In the genomic region with DNA sequence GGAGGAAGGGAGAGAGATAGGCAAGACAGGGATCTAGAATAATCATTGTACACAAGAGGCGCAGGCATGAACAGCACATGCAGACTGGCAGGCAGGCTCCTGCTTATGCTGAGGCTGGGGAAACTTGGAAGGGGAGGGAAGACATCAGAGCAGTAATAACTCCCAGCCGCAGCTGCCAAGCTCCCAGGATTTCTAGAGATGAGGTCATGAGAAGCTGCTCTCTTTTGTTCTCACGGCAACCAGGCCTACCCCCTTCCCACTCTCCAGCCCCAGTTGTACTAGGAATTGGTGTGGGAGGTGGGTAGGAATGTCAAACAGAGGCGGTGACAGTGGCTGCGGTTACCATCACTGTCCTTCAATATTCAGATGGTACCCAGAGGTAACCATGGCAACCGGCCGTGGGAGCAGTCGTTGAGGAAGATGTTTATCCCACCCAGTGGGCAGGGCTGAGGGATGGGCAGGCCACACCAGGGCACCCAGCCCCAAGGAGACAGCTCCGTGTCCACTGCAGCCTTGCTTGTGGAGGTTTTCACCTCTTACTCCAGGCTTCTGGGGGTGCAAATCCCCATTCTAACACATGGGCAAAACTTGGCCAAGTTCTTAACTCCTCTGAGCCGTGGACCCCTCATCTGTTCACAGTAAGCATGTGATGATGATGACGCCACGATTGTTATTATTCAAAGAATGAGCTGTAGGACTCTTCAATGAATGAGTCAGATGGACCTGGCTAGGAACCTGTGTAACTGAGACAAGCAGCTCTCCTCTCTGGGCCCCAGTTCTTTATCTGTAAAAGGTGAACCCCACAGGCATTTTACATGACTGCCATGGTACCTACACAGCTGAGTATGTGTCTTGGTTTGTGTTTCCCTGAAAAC, we compare ENCODE assay signal across 9 cellular contexts.
A peak's percentile ranks its signal among the peaks of the same experiment; 100 is the strongest.
DNase-seq lines count a peak whose midpoint lies in the region; ATAC-seq and TF ChIP-seq lines count a peak whose summit lies in the region.
"Had no signal": no experiment of that assay in that cellular context is flagged by ENCODE, and none has a peak within 500 bp of the region (broad histone marks: within the 10 kb centered on the region; RNA-seq: fewer than 3 reads in every experiment).

No MANE protein-coding gene starts in this region.

- H3K27me3 ChIP-seq in adipocyte (replicated peaks; ENCODE audit: control insufficient read depth, insufficient read depth, low read length) (no peaks in the 10 kb centered on the region), trophoblast cell (ENCODE audit: insufficient read depth, low read length) (no peaks in the 10 kb centered on the region)

- no peak overlapping the region for H4K91ac ChIP-seq in trophoblast cell (ENCODE audit: low read depth, low read length)

- H3K36me3 ChIP-seq in adipocyte (ENCODE audit: control insufficient read depth, insufficient read depth, low read length, severe bottlenecking) (no peaks in the 10 kb centered on the region), trophoblast cell (ENCODE audit: control insufficient read depth in 1 of 2, insufficient read depth in 2 of 2, low read length in 2 of 2) (no peaks in the 10 kb centered on the region)

- no peak overlapping the region for H4K12ac ChIP-seq in trophoblast cell (ENCODE audit: low read depth, low read length)

- WGBS in trophoblast cell (ENCODE audit: extremely low coverage, insufficient coverage, insufficient read length), result no CpG with 5 or more reads among the region's 12 CpGs

- peak overlapping the region; percentile 62 for H3K27ac Mint-ChIP-seq in glutamatergic neuron (ENCODE audit: unreplicated experiment)
- no peak overlapping the region for H3K27ac Mint-ChIP-seq in activated T-helper 2 cell treated with anti-CD3 and anti-CD28 coated beads, Interferon-gamma antibody, Interleukin-2, Interleukin-4, amounts not matched to agents 10 μg/mL and 5 μg/mL and 100 μg/mL, durations not matched to agents 14 hours and 24 hours and 36 hours

- H3K9me3 ChIP-seq in adipocyte (ENCODE audit: control insufficient read depth, low read length) (peaks cover 6% of the 10 kb centered on the region), trophoblast cell (ENCODE audit: insufficient read depth, low read depth, low read length) (no peaks in the 10 kb centered on the region)

- ATAC-seq in left cardiac atrium, result peak; percentile 18 to 70
- no peak for ATAC-seq in Right ventricle myocardium superior (ENCODE audit: poor library complexity)

- no peaks in the 10 kb centered on the region for H3K4me1 ChIP-seq in adipocyte (ENCODE audit: control insufficient read depth, insufficient read depth, low read length)
- no peaks in the 10 kb centered on the region for H3K4me1 ChIP-seq in trophoblast cell (ENCODE audit: control insufficient read depth in 1 of 2, insufficient read depth in 2 of 2, low read length in 2 of 2)

- H3K9ac ChIP-seq in adipocyte (ENCODE audit: low read length) (no peak overlapping the region), trophoblast cell (ENCODE audit: low read length) (no peak overlapping the region)

- H3K9me3 Mint-ChIP-seq in glutamatergic neuron (ENCODE audit: unreplicated experiment), result peaks cover 10% of the 10 kb centered on the region
- peaks cover 11% of the 10 kb centered on the region for H3K9me3 Mint-ChIP-seq in activated T-helper 2 cell treated with anti-CD3 and anti-CD28 coated beads, Interferon-gamma antibody, Interleukin-2, Interleukin-4, amounts not matched to agents 10 μg/mL and 5 μg/mL and 100 μg/mL, durations not matched to agents 14 hours and 24 hours and 36 hours

- H2AFZ ChIP-seq in trophoblast cell (ENCODE audit: insufficient read depth, low read length, poor library complexity), result no peak overlapping the region

- H3K4me3 ChIP-seq in adipocyte (ENCODE audit: low read length) (no peak overlapping the region), trophoblast cell (ENCODE audit: low read depth, low read length) (no peak overlapping the region)

- H2BK5ac ChIP-seq in trophoblast cell (ENCODE audit: low read depth, low read length, poor library complexity), result no peak overlapping the region

- no peaks in the 10 kb centered on the region for H3K79me1 ChIP-seq in trophoblast cell (ENCODE audit: low read length)

- H3K4ac ChIP-seq in trophoblast cell (ENCODE audit: low read depth, low read length), result no peak overlapping the region

- H2AK5ac ChIP-seq in trophoblast cell (ENCODE audit: low read length), result no peak overlapping the region

- H2BK120ac ChIP-seq in trophoblast cell (ENCODE audit: insufficient read depth, low read length, poor library complexity), result no peak overlapping the region

- H3K27ac ChIP-seq in temporal lobe (ENCODE audit: low read depth, low read length) (peak overlapping the region; percentile 25), trophoblast cell (ENCODE audit: low read depth, low read length) (no peak overlapping the region)
- H3K27ac ChIP-seq: epithelial cell of prostate had no signal

- H3K4me1 Mint-ChIP-seq in glutamatergic neuron (ENCODE audit: low read depth, unreplicated experiment), result peaks cover 13% of the 10 kb centered on the region
- peaks cover 17% of the 10 kb centered on the region for H3K4me1 Mint-ChIP-seq in activated T-helper 2 cell treated with anti-CD3 and anti-CD28 coated beads, Interferon-gamma antibody, Interleukin-2, Interleukin-4, amounts not matched to agents 10 μg/mL and 5 μg/mL and 100 μg/mL, durations not matched to agents 14 hours and 24 hours and 36 hours (ENCODE audit: low read depth)

- H3K18ac ChIP-seq in trophoblast cell (ENCODE audit: low read length), result no peak overlapping the region

- H4K8ac ChIP-seq in trophoblast cell (ENCODE audit: low read depth, low read length), result no peak overlapping the region

- H3K79me2 ChIP-seq in trophoblast cell (ENCODE audit: control insufficient read depth, insufficient read depth, low read length, poor library complexity), result no peaks in the 10 kb centered on the region

- H3K4me3 Mint-ChIP-seq in glutamatergic neuron (ENCODE audit: unreplicated experiment), result no peak overlapping the region
- H3K4me3 Mint-ChIP-seq in activated T-helper 2 cell treated with anti-CD3 and anti-CD28 coated beads, Interferon-gamma antibody, Interleukin-2, Interleukin-4, amounts not matched to agents 10 μg/mL and 5 μg/mL and 100 μg/mL, durations not matched to agents 14 hours and 24 hours and 36 hours (ENCODE audit: low read depth), result no peak overlapping the region

- no peak overlapping the region for H3K23ac ChIP-seq in trophoblast cell (ENCODE audit: low read length)

- no peaks in the 10 kb centered on the region for H3K27me3 Mint-ChIP-seq in glutamatergic neuron (ENCODE audit: unreplicated experiment)
- H3K27me3 Mint-ChIP-seq in activated T-helper 2 cell treated with anti-CD3 and anti-CD28 coated beads, Interferon-gamma antibody, Interleukin-2, Interleukin-4, amounts not matched to agents 10 μg/mL and 5 μg/mL and 100 μg/mL, durations not matched to agents 14 hours and 24 hours and 36 hours (ENCODE audit: low read depth), result no peaks in the 10 kb centered on the region

- H2BK12ac ChIP-seq in trophoblast cell (ENCODE audit: low read length), result no peak overlapping the region

- DNase-seq in left cardiac atrium, result peak; percentile 29
- no peak for DNase-seq in Right ventricle myocardium superior
- peak; percentile 58 for DNase-seq in adipocyte (ENCODE audit: low read depth)
- DNase-seq in glutamatergic neuron, result peak; percentile 46
- no peak for DNase-seq in trophoblast cell
- no peak for DNase-seq in activated T-helper 2 cell treated with anti-CD3 and anti-CD28 coated beads, Interferon-gamma antibody, Interleukin-2, Interleukin-4, amounts not matched to agents 10 μg/mL and 5 μg/mL and 100 μg/mL, durations not matched to agents 14 hours and 24 hours and 36 hours (ENCODE audit: low spot score)
- DNase-seq in DMS53 treated with DMSO at 0.1 percent for 48 hours (lab: John Stamatoyannopoulos, UW; ENCODE audit: unreplicated experiment), result no peak

- no peak overlapping the region for H3K14ac ChIP-seq in trophoblast cell (ENCODE audit: low read length)

- H3K36me3 Mint-ChIP-seq in glutamatergic neuron (ENCODE audit: unreplicated experiment), result peaks cover 11% of the 10 kb centered on the region
- no peaks in the 10 kb centered on the region for H3K36me3 Mint-ChIP-seq in activated T-helper 2 cell treated with anti-CD3 and anti-CD28 coated beads, Interferon-gamma antibody, Interleukin-2, Interleukin-4, amounts not matched to agents 10 μg/mL and 5 μg/mL and 100 μg/mL, durations not matched to agents 14 hours and 24 hours and 36 hours (ENCODE audit: low read depth)

- TF ChIP-seq CTCF in glutamatergic neuron (IDR thresholded peaks at IDR 0.05; ENCODE audit: partially characterized antibody, unreplicated experiment), result no peak

- H3K4me2 ChIP-seq in trophoblast cell (ENCODE audit: low read length), result no peak overlapping the region

- intact Hi-C loops in left cardiac atrium (cut with DNase I) (no loop called here), Right ventricle myocardium superior (cut with DNase I) (no loop called here)
- intact Hi-C loops in activated T-helper 2 cell treated with anti-CD3 and anti-CD28 coated beads, Interferon-gamma antibody, Interleukin-2, Interleukin-4, amounts not matched to agents 10 μg/mL and 5 μg/mL and 100 μg/mL, durations not matched to agents 14 hours and 24 hours and 36 hours (cut with micrococcal nuclease), result loop anchor here (10.0 kb wide), 1 partner anchor 119 kb away; no protein-coding TSS in a partner anchor

Comparison
In these comparisons a context has a peak if more than half of its experiments do, and no peak if none do; other contexts are left out.
1. DNase-seq: peak in left cardiac atrium (single experiment), adipocyte (single experiment) and glutamatergic neuron (single experiment); none in Right ventricle myocardium superior (single experiment), trophoblast cell (0 of 2), activated T-helper 2 cell treated with anti-CD3 and anti-CD28 coated beads, Interferon-gamma antibody, Interleukin-2, Interleukin-4, amounts not matched to agents 10 μg/mL and 5 μg/mL and 100 μg/mL, durations not matched to agents 14 hours and 24 hours and 36 hours (single experiment) and DMS53 treated with DMSO at 0.1 percent for 48 hours (single experiment).